8 cellular contexts compared by ENCODE assay signal in the genomic region with DNA sequence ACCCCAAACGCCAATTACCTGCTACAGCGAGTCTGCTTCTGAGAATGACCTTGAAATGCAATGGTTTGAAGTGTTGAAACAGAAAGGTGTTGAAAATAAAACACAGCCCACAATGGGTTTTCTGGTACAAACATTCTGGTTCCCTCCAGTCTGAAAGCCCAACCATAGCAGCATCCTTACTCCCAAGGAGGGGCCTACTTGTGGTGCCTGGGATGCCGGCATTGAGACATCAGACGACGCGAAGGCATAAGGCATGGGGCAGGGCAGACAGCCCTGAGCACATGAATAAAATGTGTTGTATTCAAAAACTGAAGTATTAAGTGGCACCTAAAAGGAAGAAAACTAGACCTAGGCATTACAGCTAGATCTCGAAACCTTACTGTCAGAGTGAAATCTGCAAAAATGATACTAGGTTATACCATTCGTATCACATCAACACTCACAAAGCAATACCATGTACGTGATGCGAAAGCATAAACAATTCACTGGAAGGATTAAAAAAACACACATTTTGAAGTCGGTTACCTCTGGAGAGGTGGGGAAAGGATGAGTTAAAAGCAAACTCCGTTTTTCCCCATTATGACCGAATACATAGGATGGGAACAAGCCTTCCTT. TPM values are rescaled to one million over a fixed set of nuclear protein-coding genes. Genes with fewer than 3 reads are reported as not detected.
DNase-seq lines count a peak whose midpoint lies in the region; ATAC-seq lines count a peak whose summit lies in the region.

No MANE protein-coding gene starts in this region.

- H3K4me1 Mint-ChIP-seq in activated T-helper 1 cell treated with anti-CD3 and anti-CD28 coated beads, Interleukin-12 subunit alpha, Interleukin-12 subunit beta, Interleukin-2, Interleukin-4 antibody, amounts not matched to agents 30 ng/mL and 10 ng/mL and 1 ng/mL, durations not matched to agents 14 hours and 24 hours and 36 hours (ENCODE audit: low read depth) = peaks cover 57% of the 10 kb centered on the region
- peaks cover 50% of the 10 kb centered on the region for H3K4me1 Mint-ChIP-seq in stimulated activated naive CD8-positive, alpha-beta T cell treated with anti-CD3 and anti-CD28 coated beads, Interleukin-15, amount 100 ng/mL, for 72 hours

- H3K27ac Mint-ChIP-seq in activated T-helper 1 cell treated with anti-CD3 and anti-CD28 coated beads, Interleukin-12 subunit alpha, Interleukin-12 subunit beta, Interleukin-2, Interleukin-4 antibody, amounts not matched to agents 30 ng/mL and 10 ng/mL and 1 ng/mL, durations not matched to agents 14 hours and 24 hours and 36 hours = peak overlapping the region; percentile 97
- H3K27ac Mint-ChIP-seq in stimulated activated naive CD8-positive, alpha-beta T cell treated with anti-CD3 and anti-CD28 coated beads, Interleukin-15, amount 100 ng/mL, for 72 hours = peak overlapping the region; percentile 97 to 98

- intact Hi-C loops in activated T-helper 1 cell treated with anti-CD3 and anti-CD28 coated beads, Interleukin-12 subunit alpha, Interleukin-12 subunit beta, Interleukin-2, Interleukin-4 antibody, amounts not matched to agents 30 ng/mL and 10 ng/mL and 1 ng/mL, durations not matched to agents 14 hours and 24 hours and 36 hours (cut with micrococcal nuclease) = loop anchor here (1.0 to 5.0 kb wide), 8 partner anchors 26 to 1942 kb away; partner anchors contain the start of genes GINS3, HERPUD1, MT1E and MT1X

- H3K36me3 Mint-ChIP-seq in activated T-helper 1 cell treated with anti-CD3 and anti-CD28 coated beads, Interleukin-12 subunit alpha, Interleukin-12 subunit beta, Interleukin-2, Interleukin-4 antibody, amounts not matched to agents 30 ng/mL and 10 ng/mL and 1 ng/mL, durations not matched to agents 14 hours and 24 hours and 36 hours (ENCODE audit: low read depth) = peaks cover 34% of the 10 kb centered on the region

- no peaks in the 10 kb centered on the region for H3K9me3 Mint-ChIP-seq in activated T-helper 1 cell treated with anti-CD3 and anti-CD28 coated beads, Interleukin-12 subunit alpha, Interleukin-12 subunit beta, Interleukin-2, Interleukin-4 antibody, amounts not matched to agents 30 ng/mL and 10 ng/mL and 1 ng/mL, durations not matched to agents 14 hours and 24 hours and 36 hours
- H3K9me3 Mint-ChIP-seq in stimulated activated naive CD8-positive, alpha-beta T cell treated with anti-CD3 and anti-CD28 coated beads, Interleukin-15, amount 100 ng/mL, for 72 hours = no peaks in the 10 kb centered on the region

- peak overlapping the region; percentile 91 for H3K4me3 ChIP-seq in iPS-11a (ENCODE audit: low read depth, low read length)

- H3K27me3 Mint-ChIP-seq in activated T-helper 1 cell treated with anti-CD3 and anti-CD28 coated beads, Interleukin-12 subunit alpha, Interleukin-12 subunit beta, Interleukin-2, Interleukin-4 antibody, amounts not matched to agents 30 ng/mL and 10 ng/mL and 1 ng/mL, durations not matched to agents 14 hours and 24 hours and 36 hours (ENCODE audit: insufficient read depth) = no peaks in the 10 kb centered on the region
- no peaks in the 10 kb centered on the region for H3K27me3 Mint-ChIP-seq in stimulated activated naive CD8-positive, alpha-beta T cell treated with anti-CD3 and anti-CD28 coated beads, Interleukin-15, amount 100 ng/mL, for 72 hours

- peak; percentile 11 for DNase-seq in A172 (ENCODE audit: low spot score)
- DNase-seq in activated T-helper 1 cell treated with anti-CD3 and anti-CD28 coated beads, Interleukin-12 subunit alpha, Interleukin-12 subunit beta, Interleukin-2, Interleukin-4 antibody, amounts not matched to agents 30 ng/mL and 10 ng/mL and 1 ng/mL, durations not matched to agents 14 hours and 24 hours and 36 hours (ENCODE audit: low spot score) = no peak
- DNase-seq in stimulated activated naive CD8-positive, alpha-beta T cell treated with anti-CD3 and anti-CD28 coated beads, Interleukin-15, amount 100 ng/mL, for 72 hours = no peak
- DNase-seq in stimulated activated CD4-positive, alpha-beta T cell treated with anti-CD3 and anti-CD28 coated beads, Interleukin-1b, Interleukin-23, amount 100 ng/mL, for 48 hours = no peak
- no peak for DNase-seq in stimulated activated CD4-positive, alpha-beta T cell treated with anti-CD3 and anti-CD28 coated beads, Interleukin-2, amount 100 ng/mL, for 48 hours
- DNase-seq in activated CD4-positive, CD25-positive, alpha-beta regulatory T cell treated with anti-CD3 and anti-CD28 coated beads, Interleukin-2, amount 50 U/mL, for 72 hours = no peak

- peak overlapping the region; percentile 97 for H3K4me3 Mint-ChIP-seq in activated T-helper 1 cell treated with anti-CD3 and anti-CD28 coated beads, Interleukin-12 subunit alpha, Interleukin-12 subunit beta, Interleukin-2, Interleukin-4 antibody, amounts not matched to agents 30 ng/mL and 10 ng/mL and 1 ng/mL, durations not matched to agents 14 hours and 24 hours and 36 hours
- peak overlapping the region; percentile 90 to 99 for H3K4me3 Mint-ChIP-seq in stimulated activated naive CD8-positive, alpha-beta T cell treated with anti-CD3 and anti-CD28 coated beads, Interleukin-15, amount 100 ng/mL, for 72 hours

- peak; percentile 2 for ATAC-seq in GM18861 (IDR thresholded peaks at IDR 0.05; ENCODE audit: unreplicated experiment)
- ATAC-seq in stimulated activated naive CD8-positive, alpha-beta T cell treated with anti-CD3 and anti-CD28 coated beads, Interleukin-15, amount 100 ng/mL, for 72 hours = no peak

RNA-seq across cellular contexts. Expression of gene NUDT21, which starts 0.8 kb away (rescaled TPM):
- total RNA-seq in A172 (2014; rRNA removed; shearing (Covaris generic)) = 177 and 191 TPM in 2 replicates
- 271 and 313 TPM in 2 replicates for total RNA-seq in activated T-helper 1 cell treated with anti-CD3 and anti-CD28 coated beads, Interleukin-12 subunit alpha, Interleukin-12 subunit beta, Interleukin-2, Interleukin-4 antibody, amounts not matched to agents 30 ng/mL and 10 ng/mL and 1 ng/mL, durations not matched to agents 14 hours and 24 hours and 36 hours

RNA-seq across cellular contexts. Expression of gene OGFOD1, which starts 1.0 kb away (rescaled TPM):
- total RNA-seq in A172 (2014; rRNA removed; shearing (Covaris generic)) = 154 and 217 TPM in 2 replicates
- 87.9 and 90.9 TPM in 2 replicates for total RNA-seq in activated T-helper 1 cell treated with anti-CD3 and anti-CD28 coated beads, Interleukin-12 subunit alpha, Interleukin-12 subunit beta, Interleukin-2, Interleukin-4 antibody, amounts not matched to agents 30 ng/mL and 10 ng/mL and 1 ng/mL, durations not matched to agents 14 hours and 24 hours and 36 hours

RNA-seq across cellular contexts. Expression of gene AMFR, which starts 25.0 kb away (rescaled TPM):
- 172 and 175 TPM in 2 replicates for total RNA-seq in A172 (2014; rRNA removed; shearing (Covaris generic))
- 57.2 and 64.3 TPM in 2 replicates for total RNA-seq in activated T-helper 1 cell treated with anti-CD3 and anti-CD28 coated beads, Interleukin-12 subunit alpha, Interleukin-12 subunit beta, Interleukin-2, Interleukin-4 antibody, amounts not matched to agents 30 ng/mL and 10 ng/mL and 1 ng/mL, durations not matched to agents 14 hours and 24 hours and 36 hours
